ENCODE assay signal across 9 cellular contexts in genomic region chr9:3398232-3398648, GRCh38.
DNase-seq lines count a peak whose midpoint lies in the region; ATAC-seq and TF ChIP-seq lines count a peak whose summit lies in the region.
"Had no signal": no experiment of that assay in that cellular context is flagged by ENCODE, and none has a peak within 500 bp of the region (broad histone marks: within the 10 kb centered on the region; RNA-seq: fewer than 3 reads in every experiment).

No MANE protein-coding gene starts in this region.

- no peaks in the 10 kb centered on the region for H3K27me3 Mint-ChIP-seq in central memory CD8-positive, alpha-beta T cell
- no peaks in the 10 kb centered on the region for H3K27me3 Mint-ChIP-seq in osteocyte (ENCODE audit: unreplicated experiment)

- no peaks in the 10 kb centered on the region for H3K9me3 ChIP-seq in DND-41 (ENCODE audit: insufficient read depth, low read length, severe bottlenecking)

- H3K36me3 Mint-ChIP-seq in central memory CD8-positive, alpha-beta T cell (ENCODE audit: insufficient read depth) = peaks cover 16% of the 10 kb centered on the region
- H3K36me3 Mint-ChIP-seq in osteocyte (ENCODE audit: unreplicated experiment) = peaks cover 7% of the 10 kb centered on the region

- H3K9ac ChIP-seq in DND-41 (ENCODE audit: low read depth, low read length) = no peak overlapping the region

- DNase-seq in DND-41 (peak; percentile 29), HL-60 (ENCODE audit: low read depth in 1 of 2, low spot score in 1 of 2) (peak in 1 of 2 experiments; percentile 60), NCI-H510A treated with DMSO at 0.1 percent for 48 hours (lab: John Stamatoyannopoulos, UW) (no peak), NCI-H1105 (lab: John Stamatoyannopoulos, UW) (no peak), osteocyte (ENCODE audit: extremely low spot score, unreplicated experiment) (no peak), inferior parietal cortex (ENCODE audit: extremely low spot score) (no peak)
- DNase-seq in central memory CD8-positive, alpha-beta T cell (ENCODE audit: low spot score in 2 of 2) = no peak
- DNase-seq: left ventricle myocardium superior had no signal

- peak overlapping the region; percentile 52; the same call in 1 of the 2 replicates for H3K4me2 ChIP-seq in DND-41 (ENCODE audit: insufficient read depth, low read length)

- no peaks in the 10 kb centered on the region for H3K36me3 ChIP-seq in DND-41 (ENCODE audit: insufficient read depth, low read length)

- peak; percentile 79 for ATAC-seq in DND-41 (ENCODE audit: insufficient read depth, low read depth)
- peak; percentile 55 for ATAC-seq in GM19455 (IDR thresholded peaks at IDR 0.05; ENCODE audit: unreplicated experiment)
- ATAC-seq in central memory CD8-positive, alpha-beta T cell (replicated peaks; ENCODE audit: extremely low read depth, poor library complexity, severe bottlenecking) = no peak
- ATAC-seq: left ventricle myocardium superior had no signal

- peak overlapping the region; percentile 37 for H3K4me3 Mint-ChIP-seq in central memory CD8-positive, alpha-beta T cell
- no peak overlapping the region for H3K4me3 Mint-ChIP-seq in osteocyte (ENCODE audit: unreplicated experiment)

- peak overlapping the region; percentile 82 for H3K27ac ChIP-seq in DND-41 (ENCODE audit: low read length)
- H3K27ac ChIP-seq in HL-60 (replicated peaks) = peak overlapping the region; percentile 5; the same call in 1 of the 2 replicates

- H3K4me3 ChIP-seq in DND-41 (ENCODE audit: low read depth in 1 of 2, low read length in 2 of 2) (peak overlapping the region in 1 of 2 experiments; percentile 39; a peak in 2 of 4 replicates), HL-60 (replicated peaks; ENCODE audit: insufficient read depth, low read length) (no peak overlapping the region)

- H2AFZ ChIP-seq in DND-41 (ENCODE audit: low read depth, low read length) = peak overlapping the region; percentile 67

- H4K20me1 ChIP-seq in DND-41 (ENCODE audit: insufficient read depth, low read length) = no peaks in the 10 kb centered on the region

- peaks cover 19% of the 10 kb centered on the region for H3K4me1 Mint-ChIP-seq in central memory CD8-positive, alpha-beta T cell
- no peaks in the 10 kb centered on the region for H3K4me1 Mint-ChIP-seq in osteocyte (ENCODE audit: unreplicated experiment)

- TF ChIP-seq CTCF in DND-41 (IDR thresholded peaks at IDR 0.05; ENCODE audit: borderline replicate concordance, extremely low read depth, low read length, poor library complexity, severe bottlenecking) (no peak), HL-60 (IDR thresholded peaks at IDR 0.05; ENCODE audit: insufficient read depth, low read length) (no peak), osteocyte (IDR thresholded peaks at IDR 0.05) (no peak)

- peaks cover 26% of the 10 kb centered on the region for H3K4me1 ChIP-seq in DND-41 (ENCODE audit: insufficient read depth, low read length)

- H3K9me3 Mint-ChIP-seq in central memory CD8-positive, alpha-beta T cell = no peaks in the 10 kb centered on the region
- no peaks in the 10 kb centered on the region for H3K9me3 Mint-ChIP-seq in osteocyte (ENCODE audit: unreplicated experiment)

- H3K79me2 ChIP-seq in DND-41 (ENCODE audit: insufficient read depth, low read length) = no peaks in the 10 kb centered on the region

- H3K27ac Mint-ChIP-seq in central memory CD8-positive, alpha-beta T cell (ENCODE audit: low read depth) = peak overlapping the region; percentile 73
- no peak overlapping the region for H3K27ac Mint-ChIP-seq in osteocyte (ENCODE audit: unreplicated experiment)

- no peaks in the 10 kb centered on the region for H3K27me3 ChIP-seq in DND-41 (ENCODE audit: insufficient read depth, low read length, poor library complexity)
- H3K27me3 ChIP-seq in HL-60 (ENCODE audit: insufficient read depth, poor library complexity, severe bottlenecking) = no peaks in the 10 kb centered on the region
